8 cellular contexts compared by ENCODE assay signal in genomic region chr6:35919085-35919826, GRCh38. TPM values are rescaled to one million over a fixed set of nuclear protein-coding genes. Genes with fewer than 3 reads are reported as not detected.
DNase-seq lines count a peak whose midpoint lies in the region; ATAC-seq and TF ChIP-seq lines count a peak whose summit lies in the region.

No MANE protein-coding gene starts in this region.

- no peak overlapping the region for H3K14ac ChIP-seq in neuronal stem cell (ENCODE audit: low read length)

- no peaks in the 10 kb centered on the region for H3K9me3 ChIP-seq in esophagus (ENCODE audit: control insufficient read depth in 2 of 2, insufficient read depth in 1 of 2, low read depth in 1 of 2, low read length in 1 of 2)
- H3K9me3 ChIP-seq in neuronal stem cell (replicated peaks in 1 of 2; ENCODE audit: control insufficient read depth in 2 of 2, insufficient read depth in 1 of 2, low read depth in 1 of 2, low read length in 2 of 2) = no peaks in the 10 kb centered on the region

- peak overlapping the region; percentile 39 to 92 for H3K27ac ChIP-seq in esophagus (ENCODE audit: low read depth in 2 of 2, low read length in 1 of 2)
- no peak overlapping the region for H3K27ac ChIP-seq in neuronal stem cell (replicated peaks; ENCODE audit: low read length)

- no peaks in the 10 kb centered on the region for H3K27me3 ChIP-seq in esophagus (ENCODE audit: control insufficient read depth in 1 of 2, insufficient read depth in 2 of 2, low read length in 2 of 2)
- no peaks in the 10 kb centered on the region for H3K27me3 ChIP-seq in neuronal stem cell (ENCODE audit: control insufficient read depth in 3 of 3, insufficient read depth in 3 of 3, low read depth in 1 of 3, low read length in 3 of 3)

- 16 to 17% methylated on average over 9 of the region's 9 CpGs for WGBS in esophagus, 2 donors
- no CpG with 5 or more reads among the region's 9 CpGs for WGBS in neuronal stem cell (ENCODE audit: extremely low coverage in 2 of 2, insufficient read length in 2 of 2, insufficient replicate concordance in 1 of 2), 2 donors

- H4K91ac ChIP-seq in neuronal stem cell (ENCODE audit: low read depth, low read length, poor library complexity) = no peak overlapping the region

- H2BK12ac ChIP-seq in neuronal stem cell (ENCODE audit: low read length) = no peak overlapping the region

- no peak overlapping the region for H3K18ac ChIP-seq in neuronal stem cell (ENCODE audit: low read length)

- H3K36me3 ChIP-seq in esophagus (ENCODE audit: control insufficient read depth in 2 of 2, insufficient read depth in 2 of 2, low read length in 1 of 2) (no peaks in the 10 kb centered on the region), neuronal stem cell (replicated peaks in 1 of 2; ENCODE audit: control insufficient read depth in 2 of 2, insufficient read depth in 2 of 2, low read length in 2 of 2) (peaks cover 3 to 37% of the 10 kb centered on the region in 2 donors)

- H3K4me3 ChIP-seq in esophagus (ENCODE audit: low read depth in 1 of 2, low read length in 2 of 2) (peak overlapping the region; percentile 64 to 89), neuronal stem cell (ENCODE audit: low read length in 2 of 2) (peak overlapping the region; percentile 70 to 87)

- peak; percentile 43 for DNase-seq in G401 (ENCODE audit: low spot score)
- DNase-seq in neuronal stem cell (ENCODE audit: low spot score) = no peak
- no peak for DNase-seq in NCI-H2029 (lab: John Stamatoyannopoulos, UW)
- no peak for DNase-seq in SHP77 treated with DMSO at 0.1 percent for 48 hours (lab: John Stamatoyannopoulos, UW)
- DNase-seq in activated CD4-positive, alpha-beta T cell treated with anti-CD3 and anti-CD28 coated beads, Interleukin-2, amount 50 U/mL, for 48 hours = no peak

- H3K79me1 ChIP-seq in neuronal stem cell (ENCODE audit: low read depth, low read length) = peaks cover 6% of the 10 kb centered on the region

- H2AFZ ChIP-seq in neuronal stem cell (ENCODE audit: low read length) = no peak overlapping the region

- no peak overlapping the region for H2BK15ac ChIP-seq in neuronal stem cell (ENCODE audit: low read length)

- in situ Hi-C loops in G401 (cut with HindIII; ENCODE audit: low sequenced_read_pairs) = no loop called here

- ATAC-seq in HG02973 (IDR thresholded peaks at IDR 0.05; ENCODE audit: unreplicated experiment) (peak; percentile 5), SK-N-SH treated with all-trans-retinoic acid at 6 μM for 48 hours (peak; percentile 45)

- H3K23ac ChIP-seq in neuronal stem cell (ENCODE audit: low read depth, low read length, poor library complexity) = no peak overlapping the region

- H3K4me1 ChIP-seq in esophagus (ENCODE audit: control insufficient read depth in 2 of 2, insufficient read depth in 2 of 2, low read length in 1 of 2) (no peaks in the 10 kb centered on the region), neuronal stem cell (ENCODE audit: control insufficient read depth in 2 of 2, insufficient read depth in 1 of 2, low read depth in 1 of 2, low read length in 2 of 2) (peaks cover 2 to 10% of the 10 kb centered on the region in 2 donors)

- no peak overlapping the region for H2AK5ac ChIP-seq in neuronal stem cell (ENCODE audit: low read depth, low read length)

- peak overlapping the region; percentile 85 for H3K9ac ChIP-seq in neuronal stem cell (ENCODE audit: low read depth, low read length, poor library complexity)

- H3K4me2 ChIP-seq in neuronal stem cell (ENCODE audit: insufficient read depth, low read length, poor library complexity, severe bottlenecking) = peak overlapping the region; percentile 59

- H2BK120ac ChIP-seq in neuronal stem cell (ENCODE audit: low read depth, low read length) = no peak overlapping the region

- no peak overlapping the region for H3K4ac ChIP-seq in neuronal stem cell (ENCODE audit: low read length)

- no peak overlapping the region for H4K8ac ChIP-seq in neuronal stem cell (ENCODE audit: low read depth, low read length)

- H2BK5ac ChIP-seq in neuronal stem cell (ENCODE audit: low read length) = no peak overlapping the region

TF ChIP-seq in SK-N-SH treated with all-trans-retinoic acid at 6 μM for 48 hours, 23 proteins besides CTCF, POLR2A, EP300 and RAD21:
- TF ChIP-seq ESRRG (CRISPR knock-in tag; IDR thresholded peaks at IDR 0.05) (no peak), ZNF70 (CRISPR knock-in tag; IDR thresholded peaks at IDR 0.05) (no peak), ZC3H10 (CRISPR knock-in tag; IDR thresholded peaks at IDR 0.05) (no peak), ZNF8 (CRISPR knock-in tag; IDR thresholded peaks at IDR 0.05) (no peak), PATZ1 (CRISPR knock-in tag; IDR thresholded peaks at IDR 0.05; ENCODE audit: borderline replicate concordance) (no peak), RARB (CRISPR knock-in tag; IDR thresholded peaks at IDR 0.05) (no peak), CSDC2 (CRISPR knock-in tag; IDR thresholded peaks at IDR 0.05) (no peak), BACH2 (CRISPR knock-in tag; IDR thresholded peaks at IDR 0.05; ENCODE audit: borderline replicate concordance) (no peak), CREB5 (CRISPR knock-in tag; IDR thresholded peaks at IDR 0.05; ENCODE audit: low read depth) (no peak), POU6F1 (CRISPR knock-in tag; IDR thresholded peaks at IDR 0.05; ENCODE audit: borderline replicate concordance, low read depth) (no peak), PPARA (CRISPR knock-in tag; IDR thresholded peaks at IDR 0.05; ENCODE audit: borderline replicate concordance) (no peak), ZFP30 (CRISPR knock-in tag; IDR thresholded peaks at IDR 0.05) (no peak), OSR1 (CRISPR knock-in tag; IDR thresholded peaks at IDR 0.05) (no peak), CSRNP3 (CRISPR knock-in tag; IDR thresholded peaks at IDR 0.05) (no peak)

RNA-seq across cellular contexts. Expression of gene SRPK1, which starts 1.6 kb away (rescaled TPM):
- total RNA-seq in G401 (2014; rRNA removed; shearing (Covaris generic)) = 28.9 and 39.9 TPM in 2 replicates
- 10 to 100 TPM; 15.2 to 20.2 TPM for polyA plus RNA-seq in esophagus
- polyA plus RNA-seq in neuronal stem cell (2013, experiment 1 of 2) = 61.3 TPM
- 63.8 TPM for polyA plus RNA-seq in neuronal stem cell (2013, experiment 2 of 2)
